ENCODE assay signal across 2 cellular contexts in the genomic region with DNA sequence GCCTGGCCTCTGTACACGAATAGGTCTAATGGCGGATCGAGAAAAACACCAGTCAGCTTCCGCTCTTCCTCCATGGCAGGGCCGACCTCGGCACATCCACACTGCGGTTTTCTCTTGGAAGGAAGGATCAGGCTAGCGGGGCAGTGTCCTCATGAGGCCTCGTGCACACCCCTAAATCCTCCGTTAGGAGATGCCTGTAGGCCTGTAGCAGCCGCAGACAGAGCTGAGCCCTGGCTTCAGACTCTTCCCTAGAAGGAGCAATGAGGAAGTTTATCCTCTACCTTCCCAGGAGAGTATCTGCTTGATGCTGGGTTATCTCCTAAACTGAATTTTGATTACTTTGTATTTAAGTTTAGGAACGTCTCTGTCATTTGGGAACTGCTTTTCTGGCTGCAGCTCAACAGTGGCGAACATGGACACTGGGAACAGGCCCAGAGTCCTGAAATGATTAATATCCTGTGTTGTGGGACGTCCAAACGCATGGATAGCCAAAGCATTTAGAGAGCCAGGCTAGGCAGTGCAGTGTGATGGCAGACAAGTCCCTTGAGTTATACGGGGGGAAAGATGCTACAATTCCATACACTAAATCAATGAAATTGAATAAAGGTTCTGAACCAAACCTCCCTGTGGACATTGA.
TF ChIP-seq lines count a peak whose summit lies in the region.

No MANE protein-coding gene starts in this region.

TF ChIP-seq in liver, 16 proteins besides CTCF, POLR2A, EP300 and RAD21 (continued from another document):
- TF ChIP-seq, protein P1, sequence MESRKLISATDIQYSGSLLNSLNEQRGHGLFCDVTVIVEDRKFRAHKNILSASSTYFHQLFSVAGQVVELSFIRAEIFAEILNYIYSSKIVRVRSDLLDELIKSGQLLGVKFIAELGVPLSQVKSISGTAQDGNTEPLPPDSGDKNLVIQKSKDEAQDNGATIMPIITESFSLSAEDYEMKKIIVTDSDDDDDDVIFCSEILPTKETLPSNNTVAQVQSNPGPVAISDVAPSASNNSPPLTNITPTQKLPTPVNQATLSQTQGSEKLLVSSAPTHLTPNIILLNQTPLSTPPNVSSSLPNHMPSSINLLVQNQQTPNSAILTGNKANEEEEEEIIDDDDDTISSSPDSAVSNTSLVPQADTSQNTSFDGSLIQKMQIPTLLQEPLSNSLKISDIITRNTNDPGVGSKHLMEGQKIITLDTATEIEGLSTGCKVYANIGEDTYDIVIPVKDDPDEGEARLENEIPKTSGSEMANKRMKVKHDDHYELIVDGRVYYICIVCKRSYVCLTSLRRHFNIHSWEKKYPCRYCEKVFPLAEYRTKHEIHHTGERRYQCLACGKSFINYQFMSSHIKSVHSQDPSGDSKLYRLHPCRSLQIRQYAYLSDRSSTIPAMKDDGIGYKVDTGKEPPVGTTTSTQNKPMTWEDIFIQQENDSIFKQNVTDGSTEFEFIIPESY (IDR thresholded peaks at IDR 0.05), result no peak
- TF ChIP-seq FOXA1 (IDR thresholded peaks at IDR 0.05) (no peak), RXRA (IDR thresholded peaks at IDR 0.05) (no peak), HNF4A (conservative IDR thresholded peaks at IDR 0.05) (no peak), YY1 (IDR thresholded peaks at IDR 0.05) (no peak), HNF4G (IDR thresholded peaks at IDR 0.05) (no peak), FOXA2 (IDR thresholded peaks at IDR 0.05) (no peak), TAF1 (conservative IDR thresholded peaks at IDR 0.05) (no peak), EGR1 (IDR thresholded peaks at IDR 0.05; ENCODE audit: low read depth in 2 of 2) (no peak)
- TF ChIP-seq, protein P2, sequence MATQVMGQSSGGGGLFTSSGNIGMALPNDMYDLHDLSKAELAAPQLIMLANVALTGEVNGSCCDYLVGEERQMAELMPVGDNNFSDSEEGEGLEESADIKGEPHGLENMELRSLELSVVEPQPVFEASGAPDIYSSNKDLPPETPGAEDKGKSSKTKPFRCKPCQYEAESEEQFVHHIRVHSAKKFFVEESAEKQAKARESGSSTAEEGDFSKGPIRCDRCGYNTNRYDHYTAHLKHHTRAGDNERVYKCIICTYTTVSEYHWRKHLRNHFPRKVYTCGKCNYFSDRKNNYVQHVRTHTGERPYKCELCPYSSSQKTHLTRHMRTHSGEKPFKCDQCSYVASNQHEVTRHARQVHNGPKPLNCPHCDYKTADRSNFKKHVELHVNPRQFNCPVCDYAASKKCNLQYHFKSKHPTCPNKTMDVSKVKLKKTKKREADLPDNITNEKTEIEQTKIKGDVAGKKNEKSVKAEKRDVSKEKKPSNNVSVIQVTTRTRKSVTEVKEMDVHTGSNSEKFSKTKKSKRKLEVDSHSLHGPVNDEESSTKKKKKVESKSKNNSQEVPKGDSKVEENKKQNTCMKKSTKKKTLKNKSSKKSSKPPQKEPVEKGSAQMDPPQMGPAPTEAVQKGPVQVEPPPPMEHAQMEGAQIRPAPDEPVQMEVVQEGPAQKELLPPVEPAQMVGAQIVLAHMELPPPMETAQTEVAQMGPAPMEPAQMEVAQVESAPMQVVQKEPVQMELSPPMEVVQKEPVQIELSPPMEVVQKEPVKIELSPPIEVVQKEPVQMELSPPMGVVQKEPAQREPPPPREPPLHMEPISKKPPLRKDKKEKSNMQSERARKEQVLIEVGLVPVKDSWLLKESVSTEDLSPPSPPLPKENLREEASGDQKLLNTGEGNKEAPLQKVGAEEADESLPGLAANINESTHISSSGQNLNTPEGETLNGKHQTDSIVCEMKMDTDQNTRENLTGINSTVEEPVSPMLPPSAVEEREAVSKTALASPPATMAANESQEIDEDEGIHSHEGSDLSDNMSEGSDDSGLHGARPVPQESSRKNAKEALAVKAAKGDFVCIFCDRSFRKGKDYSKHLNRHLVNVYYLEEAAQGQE (IDR thresholded peaks at IDR 0.05), result no peak
- TF ChIP-seq, protein P3, sequence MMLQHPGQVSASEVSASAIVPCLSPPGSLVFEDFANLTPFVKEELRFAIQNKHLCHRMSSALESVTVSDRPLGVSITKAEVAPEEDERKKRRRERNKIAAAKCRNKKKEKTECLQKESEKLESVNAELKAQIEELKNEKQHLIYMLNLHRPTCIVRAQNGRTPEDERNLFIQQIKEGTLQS (IDR thresholded peaks at IDR 0.05), result no peak
- TF ChIP-seq, protein P4, sequence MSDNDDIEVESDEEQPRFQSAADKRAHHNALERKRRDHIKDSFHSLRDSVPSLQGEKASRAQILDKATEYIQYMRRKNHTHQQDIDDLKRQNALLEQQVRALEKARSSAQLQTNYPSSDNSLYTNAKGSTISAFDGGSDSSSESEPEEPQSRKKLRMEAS (IDR thresholded peaks at IDR 0.05), result no peak

TF ChIP-seq in HepG2, 621 proteins besides CTCF, POLR2A, EP300 and RAD21 (continued from another document):
- TF ChIP-seq, protein P5, sequence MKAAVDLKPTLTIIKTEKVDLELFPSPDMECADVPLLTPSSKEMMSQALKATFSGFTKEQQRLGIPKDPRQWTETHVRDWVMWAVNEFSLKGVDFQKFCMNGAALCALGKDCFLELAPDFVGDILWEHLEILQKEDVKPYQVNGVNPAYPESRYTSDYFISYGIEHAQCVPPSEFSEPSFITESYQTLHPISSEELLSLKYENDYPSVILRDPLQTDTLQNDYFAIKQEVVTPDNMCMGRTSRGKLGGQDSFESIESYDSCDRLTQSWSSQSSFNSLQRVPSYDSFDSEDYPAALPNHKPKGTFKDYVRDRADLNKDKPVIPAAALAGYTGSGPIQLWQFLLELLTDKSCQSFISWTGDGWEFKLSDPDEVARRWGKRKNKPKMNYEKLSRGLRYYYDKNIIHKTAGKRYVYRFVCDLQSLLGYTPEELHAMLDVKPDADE (CRISPR knock-in tag; IDR thresholded peaks at IDR 0.05), result no peak
